ENCODE assay signal across 1 cellular context in genomic region chr16:87387942-87388817, GRCh38.
A peak's percentile ranks its signal among the peaks of the same experiment; 100 is the strongest.
TF ChIP-seq lines count a peak whose summit lies in the region.

No MANE protein-coding gene starts in this region.

TF ChIP-seq in K562, 482 proteins besides CTCF, POLR2A, EP300 and RAD21 (continued from another document and continues in another):
- TF ChIP-seq ZNF124 (CRISPR knock-in tag; IDR thresholded peaks at IDR 0.05) (no peak), POLR2AphosphoS5 (IDR thresholded peaks at IDR 0.05; ENCODE audit: control insufficient read depth, insufficient read depth, low read depth, low read length) (peak; percentile 64), SRSF7 (optimal IDR thresholded peaks at IDR 0.05; ENCODE audit: low read depth, low read length) (no peak), TFAP4 (CRISPR knock-in tag; IDR thresholded peaks at IDR 0.05; ENCODE audit: borderline replicate concordance) (peak; percentile 90; the same call in 1 of the 2 replicates), MYBL2 (IDR thresholded peaks at IDR 0.05; ENCODE audit: low read depth) (no peak), MYBL2 (CRISPR knock-in tag; IDR thresholded peaks at IDR 0.05; ENCODE audit: borderline replicate concordance) (no peak), MEF2D (tag; conservative IDR thresholded peaks at IDR 0.05; ENCODE audit: low read depth) (peak; percentile 68; the same call in 1 of the 2 replicates), PHF21A (IDR thresholded peaks at IDR 0.05; ENCODE audit: borderline replicate concordance, low read depth) (no peak), E2F8 (IDR thresholded peaks at IDR 0.05; ENCODE audit: low read depth, partially characterized antibody) (peak; percentile 40), ASH1L (IDR thresholded peaks at IDR 0.05; ENCODE audit: borderline replicate concordance, low read depth, partially characterized antibody) (peak; percentile 92), SFPQ (IDR thresholded peaks at IDR 0.05; ENCODE audit: low read depth, low read length) (no peak), HDGF (IDR thresholded peaks at IDR 0.05) (no peak), RBM15 (IDR thresholded peaks at IDR 0.05; ENCODE audit: insufficient read depth, low read length) (no peak), ZNF24 (IDR thresholded peaks at IDR 0.05) (peak; percentile 37; the same call in 1 of the 2 replicates), E2F4 (CRISPR knock-in tag; IDR thresholded peaks at IDR 0.05; ENCODE audit: low read depth) (no peak), ZEB2 (IDR thresholded peaks at IDR 0.05) (0 out of 2 replicates have a peak, but pooled peaks have one; percentile 12), NCOA1 (IDR thresholded peaks at IDR 0.05; ENCODE audit: low read depth) (peak; percentile 80), FOXJ2 (tag; IDR thresholded peaks at IDR 0.05) (peak; percentile 94), MAFF (IDR thresholded peaks at IDR 0.05; ENCODE audit: low read length) (no peak), ZBTB9 (CRISPR knock-in tag; IDR thresholded peaks at IDR 0.05) (peak; percentile 58), RBM34 (IDR thresholded peaks at IDR 0.05; ENCODE audit: borderline replicate concordance, insufficient read depth, low read length) (no peak), TAL1 (IDR thresholded peaks at IDR 0.05) (no peak), MYC (IDR thresholded peaks at IDR 0.05; ENCODE audit: low read depth, low read length) (peak; percentile 81), MYC (CRISPR knock-in tag; IDR thresholded peaks at IDR 0.05; ENCODE audit: borderline replicate concordance, low read depth) (no peak; the same call in 1 of the 2 replicates), ZNF518B (CRISPR knock-in tag; IDR thresholded peaks at IDR 0.05) (no peak), ZNF184 (CRISPR knock-in tag; IDR thresholded peaks at IDR 0.05) (no peak), HIVEP1 (CRISPR knock-in tag; IDR thresholded peaks at IDR 0.05) (peak; percentile 61; the same call in 1 of the 2 replicates), ATF7 (IDR thresholded peaks at IDR 0.05) (peak; percentile 99), SNIP1 (IDR thresholded peaks at IDR 0.05; ENCODE audit: low read depth) (no peak), ZNF444 (CRISPR knock-in tag; IDR thresholded peaks at IDR 0.05) (no peak)
- TF ChIP-seq, protein P1, sequence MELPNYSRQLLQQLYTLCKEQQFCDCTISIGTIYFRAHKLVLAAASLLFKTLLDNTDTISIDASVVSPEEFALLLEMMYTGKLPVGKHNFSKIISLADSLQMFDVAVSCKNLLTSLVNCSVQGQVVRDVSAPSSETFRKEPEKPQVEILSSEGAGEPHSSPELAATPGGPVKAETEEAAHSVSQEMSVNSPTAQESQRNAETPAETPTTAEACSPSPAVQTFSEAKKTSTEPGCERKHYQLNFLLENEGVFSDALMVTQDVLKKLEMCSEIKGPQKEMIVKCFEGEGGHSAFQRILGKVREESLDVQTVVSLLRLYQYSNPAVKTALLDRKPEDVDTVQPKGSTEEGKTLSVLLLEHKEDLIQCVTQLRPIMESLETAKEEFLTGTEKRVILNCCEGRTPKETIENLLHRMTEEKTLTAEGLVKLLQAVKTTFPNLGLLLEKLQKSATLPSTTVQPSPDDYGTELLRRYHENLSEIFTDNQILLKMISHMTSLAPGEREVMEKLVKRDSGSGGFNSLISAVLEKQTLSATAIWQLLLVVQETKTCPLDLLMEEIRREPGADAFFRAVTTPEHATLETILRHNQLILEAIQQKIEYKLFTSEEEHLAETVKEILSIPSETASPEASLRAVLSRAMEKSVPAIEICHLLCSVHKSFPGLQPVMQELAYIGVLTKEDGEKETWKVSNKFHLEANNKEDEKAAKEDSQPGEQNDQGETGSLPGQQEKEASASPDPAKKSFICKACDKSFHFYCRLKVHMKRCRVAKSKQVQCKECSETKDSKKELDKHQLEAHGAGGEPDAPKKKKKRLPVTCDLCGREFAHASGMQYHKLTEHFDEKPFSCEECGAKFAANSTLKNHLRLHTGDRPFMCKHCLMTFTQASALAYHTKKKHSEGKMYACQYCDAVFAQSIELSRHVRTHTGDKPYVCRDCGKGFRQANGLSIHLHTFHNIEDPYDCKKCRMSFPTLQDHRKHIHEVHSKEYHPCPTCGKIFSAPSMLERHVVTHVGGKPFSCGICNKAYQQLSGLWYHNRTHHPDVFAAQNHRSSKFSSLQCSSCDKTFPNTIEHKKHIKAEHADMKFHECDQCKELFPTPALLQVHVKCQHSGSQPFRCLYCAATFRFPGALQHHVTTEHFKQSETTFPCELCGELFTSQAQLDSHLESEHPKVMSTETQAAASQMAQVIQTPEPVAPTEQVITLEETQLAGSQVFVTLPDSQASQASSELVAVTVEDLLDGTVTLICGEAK (IDR thresholded peaks at IDR 0.05) = peak; percentile 71
- TF ChIP-seq, protein P1 (CRISPR knock-in tag; IDR thresholded peaks at IDR 0.05) = no peak
- TF ChIP-seq, protein P2, sequence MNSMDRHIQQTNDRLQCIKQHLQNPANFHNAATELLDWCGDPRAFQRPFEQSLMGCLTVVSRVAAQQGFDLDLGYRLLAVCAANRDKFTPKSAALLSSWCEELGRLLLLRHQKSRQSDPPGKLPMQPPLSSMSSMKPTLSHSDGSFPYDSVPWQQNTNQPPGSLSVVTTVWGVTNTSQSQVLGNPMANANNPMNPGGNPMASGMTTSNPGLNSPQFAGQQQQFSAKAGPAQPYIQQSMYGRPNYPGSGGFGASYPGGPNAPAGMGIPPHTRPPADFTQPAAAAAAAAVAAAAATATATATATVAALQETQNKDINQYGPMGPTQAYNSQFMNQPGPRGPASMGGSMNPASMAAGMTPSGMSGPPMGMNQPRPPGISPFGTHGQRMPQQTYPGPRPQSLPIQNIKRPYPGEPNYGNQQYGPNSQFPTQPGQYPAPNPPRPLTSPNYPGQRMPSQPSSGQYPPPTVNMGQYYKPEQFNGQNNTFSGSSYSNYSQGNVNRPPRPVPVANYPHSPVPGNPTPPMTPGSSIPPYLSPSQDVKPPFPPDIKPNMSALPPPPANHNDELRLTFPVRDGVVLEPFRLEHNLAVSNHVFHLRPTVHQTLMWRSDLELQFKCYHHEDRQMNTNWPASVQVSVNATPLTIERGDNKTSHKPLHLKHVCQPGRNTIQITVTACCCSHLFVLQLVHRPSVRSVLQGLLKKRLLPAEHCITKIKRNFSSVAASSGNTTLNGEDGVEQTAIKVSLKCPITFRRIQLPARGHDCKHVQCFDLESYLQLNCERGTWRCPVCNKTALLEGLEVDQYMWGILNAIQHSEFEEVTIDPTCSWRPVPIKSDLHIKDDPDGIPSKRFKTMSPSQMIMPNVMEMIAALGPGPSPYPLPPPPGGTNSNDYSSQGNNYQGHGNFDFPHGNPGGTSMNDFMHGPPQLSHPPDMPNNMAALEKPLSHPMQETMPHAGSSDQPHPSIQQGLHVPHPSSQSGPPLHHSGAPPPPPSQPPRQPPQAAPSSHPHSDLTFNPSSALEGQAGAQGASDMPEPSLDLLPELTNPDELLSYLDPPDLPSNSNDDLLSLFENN (IDR thresholded peaks at IDR 0.05; ENCODE audit: low read depth in 2 of 2, low read length in 2 of 2) = peak in 1 of 2 experiments; percentile 14; a peak in 1 of 4 replicates
